1 cellular context compared by ENCODE assay signal in genomic region chr10:13016413-13016812, GRCh38.
TF ChIP-seq lines count a peak whose summit lies in the region.

No MANE protein-coding gene starts in this region.

TF ChIP-seq in GM23338, 12 proteins besides CTCF, POLR2A, EP300 and RAD21:
- no peak for TF ChIP-seq POLR2AphosphoS5 (IDR thresholded peaks at IDR 0.05; ENCODE audit: low read depth)
TF ChIP-seq in GM23338: peak in this region for 0.
